Comparison of ENCODE assay signal across 1 cellular context in the genomic region with DNA sequence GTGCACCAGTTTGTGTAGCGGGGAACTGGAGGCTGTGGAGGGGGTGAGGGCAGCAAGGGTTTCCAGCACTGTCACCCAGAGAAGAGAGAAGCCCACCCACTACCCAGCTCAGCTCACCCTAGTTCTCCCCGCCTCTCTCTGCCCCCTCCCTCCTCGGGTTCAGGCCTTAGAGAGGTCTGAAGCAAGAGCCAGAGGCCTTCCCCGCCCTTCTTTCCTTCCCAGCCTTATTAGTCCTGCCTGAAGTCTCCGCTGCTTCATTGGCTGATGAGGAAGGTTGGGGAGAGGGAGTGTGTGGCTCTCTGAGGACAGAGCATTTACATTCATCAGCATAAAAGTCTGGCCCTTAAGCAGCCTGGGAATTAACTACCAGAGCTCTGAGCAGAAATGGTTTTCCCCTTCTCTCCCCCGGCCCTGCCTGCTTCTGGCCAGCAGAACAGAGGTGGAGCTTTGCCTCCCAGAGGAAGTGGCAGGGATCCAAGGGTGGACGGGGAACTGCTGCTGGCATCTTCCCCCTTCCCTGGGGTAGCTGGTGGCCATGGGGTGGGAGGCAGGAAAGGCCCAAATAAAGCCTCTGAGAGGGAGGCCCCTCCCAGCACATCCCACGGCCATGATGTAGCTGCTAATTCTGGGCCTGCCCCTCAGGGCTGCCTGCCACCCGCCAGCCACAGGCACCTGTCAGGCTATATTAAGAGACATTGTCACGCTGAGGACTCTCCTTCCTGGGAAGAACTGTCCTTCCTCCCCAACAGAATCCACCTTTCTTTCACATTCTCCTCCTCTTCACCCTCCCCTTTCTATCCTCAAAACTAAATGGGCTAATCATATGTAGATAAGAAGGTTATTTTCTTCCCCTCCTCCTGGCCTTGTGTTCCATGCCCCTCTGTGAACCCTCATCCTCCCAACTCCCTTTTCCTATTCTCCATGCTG.
TF ChIP-seq lines count a peak whose summit lies in the region.

No MANE protein-coding gene starts in this region.

TF ChIP-seq in GM23338, 12 proteins besides CTCF, POLR2A, EP300 and RAD21 (continued from another document):
- TF ChIP-seq, protein P1, sequence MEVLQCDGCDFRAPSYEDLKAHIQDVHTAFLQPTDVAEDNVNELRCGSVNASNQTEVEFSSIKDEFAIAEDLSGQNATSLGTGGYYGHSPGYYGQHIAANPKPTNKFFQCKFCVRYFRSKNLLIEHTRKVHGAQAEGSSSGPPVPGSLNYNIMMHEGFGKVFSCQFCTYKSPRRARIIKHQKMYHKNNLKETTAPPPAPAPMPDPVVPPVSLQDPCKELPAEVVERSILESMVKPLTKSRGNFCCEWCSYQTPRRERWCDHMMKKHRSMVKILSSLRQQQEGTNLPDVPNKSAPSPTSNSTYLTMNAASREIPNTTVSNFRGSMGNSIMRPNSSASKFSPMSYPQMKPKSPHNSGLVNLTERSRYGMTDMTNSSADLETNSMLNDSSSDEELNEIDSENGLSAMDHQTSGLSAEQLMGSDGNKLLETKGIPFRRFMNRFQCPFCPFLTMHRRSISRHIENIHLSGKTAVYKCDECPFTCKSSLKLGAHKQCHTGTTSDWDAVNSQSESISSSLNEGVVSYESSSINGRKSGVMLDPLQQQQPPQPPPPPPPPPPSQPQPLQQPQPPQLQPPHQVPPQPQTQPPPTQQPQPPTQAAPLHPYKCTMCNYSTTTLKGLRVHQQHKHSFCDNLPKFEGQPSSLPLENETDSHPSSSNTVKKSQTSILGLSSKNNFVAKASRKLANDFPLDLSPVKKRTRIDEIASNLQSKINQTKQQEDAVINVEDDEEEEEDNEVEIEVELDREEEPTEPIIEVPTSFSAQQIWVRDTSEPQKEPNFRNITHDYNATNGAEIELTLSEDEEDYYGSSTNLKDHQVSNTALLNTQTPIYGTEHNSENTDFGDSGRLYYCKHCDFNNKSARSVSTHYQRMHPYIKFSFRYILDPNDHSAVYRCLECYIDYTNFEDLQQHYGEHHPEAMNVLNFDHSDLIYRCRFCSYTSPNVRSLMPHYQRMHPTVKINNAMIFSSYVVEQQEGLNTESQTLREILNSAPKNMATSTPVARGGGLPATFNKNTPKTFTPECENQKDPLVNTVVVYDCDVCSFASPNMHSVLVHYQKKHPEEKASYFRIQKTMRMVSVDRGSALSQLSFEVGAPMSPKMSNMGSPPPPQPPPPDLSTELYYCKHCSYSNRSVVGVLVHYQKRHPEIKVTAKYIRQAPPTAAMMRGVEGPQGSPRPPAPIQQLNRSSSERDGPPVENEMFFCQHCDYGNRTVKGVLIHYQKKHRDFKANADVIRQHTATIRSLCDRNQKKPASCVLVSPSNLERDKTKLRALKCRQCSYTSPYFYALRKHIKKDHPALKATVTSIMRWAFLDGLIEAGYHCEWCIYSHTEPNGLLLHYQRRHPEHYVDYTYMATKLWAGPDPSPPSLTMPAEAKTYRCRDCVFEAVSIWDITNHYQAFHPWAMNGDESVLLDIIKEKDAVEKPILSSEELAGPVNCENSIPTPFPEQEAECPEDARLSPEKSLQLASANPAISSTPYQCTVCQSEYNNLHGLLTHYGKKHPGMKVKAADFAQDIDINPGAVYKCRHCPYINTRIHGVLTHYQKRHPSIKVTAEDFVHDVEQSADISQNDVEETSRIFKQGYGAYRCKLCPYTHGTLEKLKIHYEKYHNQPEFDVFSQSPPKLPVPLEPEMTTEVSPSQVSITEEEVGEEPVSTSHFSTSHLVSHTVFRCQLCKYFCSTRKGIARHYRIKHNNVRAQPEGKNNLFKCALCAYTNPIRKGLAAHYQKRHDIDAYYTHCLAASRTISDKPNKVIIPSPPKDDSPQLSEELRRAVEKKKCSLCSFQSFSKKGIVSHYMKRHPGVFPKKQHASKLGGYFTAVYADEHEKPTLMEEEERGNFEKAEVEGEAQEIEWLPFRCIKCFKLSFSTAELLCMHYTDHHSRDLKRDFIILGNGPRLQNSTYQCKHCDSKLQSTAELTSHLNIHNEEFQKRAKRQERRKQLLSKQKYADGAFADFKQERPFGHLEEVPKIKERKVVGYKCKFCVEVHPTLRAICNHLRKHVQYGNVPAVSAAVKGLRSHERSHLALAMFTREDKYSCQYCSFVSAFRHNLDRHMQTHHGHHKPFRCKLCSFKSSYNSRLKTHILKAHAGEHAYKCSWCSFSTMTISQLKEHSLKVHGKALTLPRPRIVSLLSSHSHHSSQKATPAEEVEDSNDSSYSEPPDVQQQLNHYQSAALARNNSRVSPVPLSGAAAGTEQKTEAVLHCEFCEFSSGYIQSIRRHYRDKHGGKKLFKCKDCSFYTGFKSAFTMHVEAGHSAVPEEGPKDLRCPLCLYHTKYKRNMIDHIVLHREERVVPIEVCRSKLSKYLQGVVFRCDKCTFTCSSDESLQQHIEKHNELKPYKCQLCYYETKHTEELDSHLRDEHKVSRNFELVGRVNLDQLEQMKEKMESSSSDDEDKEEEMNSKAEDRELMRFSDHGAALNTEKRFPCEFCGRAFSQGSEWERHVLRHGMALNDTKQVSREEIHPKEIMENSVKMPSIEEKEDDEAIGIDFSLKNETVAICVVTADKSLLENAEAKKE (CRISPR knock-in tag; IDR thresholded peaks at IDR 0.05) = no peak
- TF ChIP-seq STAT1 (IDR thresholded peaks at IDR 0.05; ENCODE audit: unreplicated experiment) = no peak
